In the genomic region with DNA sequence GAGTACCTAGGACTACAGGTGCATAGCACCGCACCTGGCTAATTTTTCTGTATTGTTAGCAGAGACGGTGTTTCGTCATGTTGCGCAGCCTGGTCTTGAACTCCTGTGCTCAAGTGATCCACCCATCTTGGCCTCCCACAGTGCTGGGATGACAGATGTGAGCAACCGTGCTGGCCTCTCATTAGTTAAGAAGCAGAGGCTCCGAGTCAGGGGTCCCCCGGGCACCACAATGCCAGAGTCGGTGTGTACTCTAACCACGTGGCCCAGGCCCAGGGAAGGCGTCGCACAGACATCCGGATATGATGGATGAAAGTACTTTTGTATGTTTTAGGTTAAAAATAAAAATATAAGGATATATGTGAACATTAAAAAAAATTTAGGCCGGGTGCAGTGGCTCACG, we compare ENCODE assay signal across 16 cellular contexts. TPM values are rescaled to one million over a fixed set of nuclear protein-coding genes. Genes with fewer than 3 reads are reported as not detected.
DNase-seq lines count a peak whose midpoint lies in the region; ATAC-seq, FAIRE-seq and TF ChIP-seq lines count a peak whose summit lies in the region.
"Had no signal": no experiment of that assay in that cellular context is flagged by ENCODE, and none has a peak within 500 bp of the region (broad histone marks: within the 10 kb centered on the region; RNA-seq: fewer than 3 reads in every experiment).

No MANE protein-coding gene starts in this region.

- ATAC-seq in Right ventricle myocardium superior (ENCODE audit: poor library complexity) = no peak
- no peak for ATAC-seq in omental fat pad (ENCODE audit: low FRiP score)
- no peak for ATAC-seq in upper lobe of right lung

- TF ChIP-seq CTCF in right atrium auricular region (IDR thresholded peaks at IDR 0.05) = no peak
- no peak for TF ChIP-seq CTCF in kidney (IDR thresholded peaks at IDR 0.05; ENCODE audit: borderline replicate concordance, extremely low read depth, insufficient read depth)
- TF ChIP-seq CTCF in omental fat pad (IDR thresholded peaks at IDR 0.05) = no peak
- TF ChIP-seq CTCF in upper lobe of right lung (IDR thresholded peaks at IDR 0.05) = no peak

- intact Hi-C loops in Right ventricle myocardium superior (cut with DNase I) = no loop called here
- intact Hi-C loops in kidney (cut with DNase I) = no loop called here
- intact Hi-C loops in upper lobe of right lung (cut with DNase I) = loop anchor here (5.0 kb wide), 1 partner anchor 133 kb away; no protein-coding TSS in a partner anchor

- FAIRE-seq in kidney (lab: Jason Lieb, UNC) = no peak
- FAIRE-seq: GM18507, H1 had no signal

- DNase-seq in Right ventricle myocardium superior (peak; percentile 34), right atrium auricular region (ENCODE audit: low spot score) (no peak), kidney (peak; percentile 30), omental fat pad (ENCODE audit: low spot score) (peak; percentile 19), upper lobe of right lung (peak; percentile 44)
- DNase-seq in activated CD4-positive, alpha-beta T cell treated with anti-CD3 and anti-CD28 coated beads for 4 hours = no peak
- no peak for DNase-seq in stimulated activated CD4-positive, alpha-beta T cell treated with anti-CD3 and anti-CD28 coated beads, Interleukin-12 subunit alpha, Interleukin-12 subunit beta, amount 100 ng/mL, for 4 hours
- DNase-seq: 8988T; AML-193; Calu3; CD4-positive, alpha-beta T cell; DMS 273 treated with DMSO at 0.1 percent for 48 hours had no signal

- H3K4me3 ChIP-seq in right atrium auricular region = no peak overlapping the region
- no peak overlapping the region for H3K4me3 ChIP-seq in kidney (ENCODE audit: low read length in 2 of 2)
- H3K4me3 ChIP-seq in upper lobe of right lung = no peak overlapping the region
- H3K4me3 ChIP-seq: BLaER1, HAP-1 had no signal

- no peak overlapping the region for H3K9ac ChIP-seq in kidney (ENCODE audit: low read length in 2 of 2)
- H3K9ac ChIP-seq: BLaER1 had no signal

- H3K36me3 ChIP-seq in right atrium auricular region (no peaks in the 10 kb centered on the region), kidney (ENCODE audit: control insufficient read depth in 1 of 2, insufficient read depth in 2 of 2, low read length in 2 of 2) (no peaks in the 10 kb centered on the region), upper lobe of right lung (no peaks in the 10 kb centered on the region)
- H3K36me3 ChIP-seq: BLaER1, HAP-1 had no signal

- peaks cover 0 to 14% of the 10 kb centered on the region in 2 donors for H3K4me1 ChIP-seq in right atrium auricular region
- H3K4me1 ChIP-seq in kidney (ENCODE audit: control insufficient read depth in 1 of 2, insufficient read depth in 1 of 2, low read depth in 1 of 2, low read length in 2 of 2) = peaks cover 0 to 28% of the 10 kb centered on the region in 2 donors
- H3K4me1 ChIP-seq in upper lobe of right lung = peaks cover 24% of the 10 kb centered on the region
- H3K4me1 ChIP-seq: HAP-1 had no signal

- H3K27ac ChIP-seq in right atrium auricular region = no peak overlapping the region
- no peak overlapping the region for H3K27ac ChIP-seq in kidney (ENCODE audit: low read depth in 2 of 2, low read length in 2 of 2)
- no peak overlapping the region for H3K27ac ChIP-seq in upper lobe of right lung
- H3K27ac ChIP-seq: BLaER1 had no signal

- H3K9me3 ChIP-seq in right atrium auricular region (no peaks in the 10 kb centered on the region), kidney (ENCODE audit: control insufficient read depth in 1 of 2, low read length in 2 of 2) (no peaks in the 10 kb centered on the region), upper lobe of right lung (no peaks in the 10 kb centered on the region)
- H3K9me3 ChIP-seq: BLaER1, HAP-1 had no signal

- H3K27me3 ChIP-seq in right atrium auricular region (no peaks in the 10 kb centered on the region), upper lobe of right lung (no peaks in the 10 kb centered on the region)
- H3K27me3 ChIP-seq: BLaER1 had no signal

RNA-seq across cellular contexts. Expression of gene HPCAL1, which starts 28.3 kb away (rescaled TPM):
- 34.3 TPM for total RNA-seq in Right ventricle myocardium superior
- total RNA-seq in right atrium auricular region = 10 to 100 TPM; 28.7 to 35.5 TPM
- total RNA-seq in kidney = 47.3 TPM
- 121 TPM for polyA plus RNA-seq in kidney (ENCODE audit: insufficient read depth, low read depth, low replicate concordance)
- 10 to 100 TPM; 51.8 to 75.8 (median 67.8) TPM for total RNA-seq in omental fat pad
- total RNA-seq in upper lobe of right lung = 160 TPM

Comparison
In these comparisons a context has a peak if more than half of its experiments do, and no peak if none do; other contexts are left out.
1. DNase-seq: peak in Right ventricle myocardium superior (single experiment), kidney (single experiment), omental fat pad (single experiment) and upper lobe of right lung (single experiment); none in right atrium auricular region (single experiment), activated CD4-positive, alpha-beta T cell treated with anti-CD3 and anti-CD28 coated beads for 4 hours (0 of 2) and stimulated activated CD4-positive, alpha-beta T cell treated with anti-CD3 and anti-CD28 coated beads, Interleukin-12 subunit alpha, Interleukin-12 subunit beta, amount 100 ng/mL, for 4 hours (single experiment).